Comparison of ENCODE assay signal across 9 cellular contexts in the genomic region with DNA sequence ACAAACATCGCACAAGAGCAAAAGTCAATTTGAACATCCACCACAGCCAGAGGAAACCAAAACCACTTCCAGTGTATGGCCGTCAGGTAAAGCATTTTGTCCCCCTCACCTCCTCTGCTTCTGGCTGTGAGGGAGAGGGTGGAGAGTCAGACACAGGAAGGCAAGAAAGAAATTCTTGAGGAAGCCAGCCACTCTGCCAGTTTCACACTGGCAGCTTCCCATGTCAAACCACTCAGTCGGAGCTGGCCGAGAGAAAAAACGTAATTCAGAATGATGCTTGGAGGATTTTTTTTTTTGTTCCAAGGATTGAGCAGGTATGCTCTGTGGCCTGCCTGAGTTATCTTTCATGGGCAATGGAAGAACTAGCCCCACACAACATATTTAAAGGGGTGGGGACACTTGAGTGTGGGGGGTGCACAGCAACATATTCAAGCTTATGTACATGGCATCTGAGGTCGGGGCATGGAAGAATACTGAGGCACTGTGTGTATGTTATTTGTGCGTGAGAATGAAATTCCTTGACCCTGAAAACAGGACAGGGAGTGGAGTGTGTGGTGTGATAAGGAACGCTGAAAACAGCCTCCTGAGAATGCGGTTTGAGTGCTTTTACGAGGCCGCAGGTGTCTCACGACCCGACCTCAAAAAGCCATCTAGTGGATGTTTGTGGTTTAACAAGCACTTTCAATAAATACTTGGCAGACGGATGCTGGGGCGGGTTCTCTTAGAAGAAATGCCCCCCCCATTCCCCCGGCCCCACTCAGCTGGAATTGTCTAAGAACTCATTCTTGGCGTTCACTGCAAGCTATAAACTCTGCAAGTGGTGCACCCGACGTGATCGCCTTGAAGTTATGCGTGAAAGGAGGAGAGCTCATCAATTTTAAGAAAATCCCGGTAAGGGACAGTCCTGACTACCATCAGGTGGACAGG. TPM values are rescaled to one million over a fixed set of nuclear protein-coding genes. Genes with fewer than 3 reads are reported as not detected.
A peak's percentile ranks its signal among the peaks of the same experiment; 100 is the strongest.
DNase-seq lines count a peak whose midpoint lies in the region; ATAC-seq, FAIRE-seq and TF ChIP-seq lines count a peak whose summit lies in the region.
"Had no signal": no experiment of that assay in that cellular context is flagged by ENCODE, and none has a peak within 500 bp of the region (broad histone marks: within the 10 kb centered on the region; RNA-seq: fewer than 3 reads in every experiment).

No MANE protein-coding gene starts in this region.

- H3K9me3 ChIP-seq in MG63 (no peaks in the 10 kb centered on the region), RWPE2 (ENCODE audit: severe bottlenecking) (no peaks in the 10 kb centered on the region)

- H3K4me1 ChIP-seq in RWPE2 (ENCODE audit: insufficient read depth, poor library complexity, severe bottlenecking), result peaks cover 3% of the 10 kb centered on the region

- no peaks in the 10 kb centered on the region for H3K27me3 ChIP-seq in MG63
- H3K27me3 ChIP-seq in RWPE2 (ENCODE audit: insufficient read depth, poor library complexity, severe bottlenecking), result no peaks in the 10 kb centered on the region

- H3K4me1 Mint-ChIP-seq in activated T-helper 2 cell treated with anti-CD3 and anti-CD28 coated beads, Interferon-gamma antibody, Interleukin-2, Interleukin-4, amounts not matched to agents 10 μg/mL and 5 μg/mL and 100 μg/mL, durations not matched to agents 14 hours and 24 hours and 36 hours (ENCODE audit: low read depth), result peaks cover 24% of the 10 kb centered on the region
- peaks cover 6% of the 10 kb centered on the region for H3K4me1 Mint-ChIP-seq in osteocyte (ENCODE audit: unreplicated experiment)

- ATAC-seq in RWPE2 (ENCODE audit: low read depth) (0 out of 3 replicates have a peak, but pooled peaks have one; percentile 27), HG03571 (IDR thresholded peaks at IDR 0.05; ENCODE audit: unreplicated experiment) (no peak)

- no peak overlapping the region for H3K27ac ChIP-seq in RWPE2 (ENCODE audit: poor library complexity, severe bottlenecking)
- H3K27ac ChIP-seq: epithelial cell of prostate had no signal

- FAIRE-seq in urothelium cell line (lab: Jason Lieb, UNC), result no peak

- H3K36me3 ChIP-seq in MG63 (no peaks in the 10 kb centered on the region), RWPE2 (ENCODE audit: low read depth) (no peaks in the 10 kb centered on the region)

- TF ChIP-seq CTCF in RWPE2 (IDR thresholded peaks at IDR 0.05; ENCODE audit: poor library complexity, severe bottlenecking), result peak; percentile 71
- TF ChIP-seq CTCF in foreskin fibroblast (IDR thresholded peaks at IDR 0.05; ENCODE audit: low read depth, low read length), result peak; percentile 30
- peak; percentile 62 for TF ChIP-seq CTCF in osteocyte (IDR thresholded peaks at IDR 0.05)

- DNase-seq in GF-D8 (lab: John Stamatoyannopoulos, UW), result peak; percentile 36
- DNase-seq in MG63, result peak; percentile 44
- no peak for DNase-seq in RWPE2 (ENCODE audit: low spot score)
- peak; percentile 62 for DNase-seq in activated T-helper 2 cell treated with anti-CD3 and anti-CD28 coated beads, Interferon-gamma antibody, Interleukin-2, Interleukin-4, amounts not matched to agents 10 μg/mL and 5 μg/mL and 100 μg/mL, durations not matched to agents 14 hours and 24 hours and 36 hours (ENCODE audit: low spot score)
- peak; percentile 50 to 78 for DNase-seq in foreskin fibroblast
- DNase-seq in osteocyte (ENCODE audit: extremely low spot score, unreplicated experiment), result no peak
- peak; percentile 79 for DNase-seq in urothelium cell line (ENCODE audit: low spot score)

- intact Hi-C loops in activated T-helper 2 cell treated with anti-CD3 and anti-CD28 coated beads, Interferon-gamma antibody, Interleukin-2, Interleukin-4, amounts not matched to agents 10 μg/mL and 5 μg/mL and 100 μg/mL, durations not matched to agents 14 hours and 24 hours and 36 hours (cut with micrococcal nuclease), result loop anchor here (2.0 to 10.0 kb wide), 3 partner anchors 33 to 740 kb away; a partner anchor contains a TSS

- peaks cover 2% of the 10 kb centered on the region for H3K27me3 Mint-ChIP-seq in activated T-helper 2 cell treated with anti-CD3 and anti-CD28 coated beads, Interferon-gamma antibody, Interleukin-2, Interleukin-4, amounts not matched to agents 10 μg/mL and 5 μg/mL and 100 μg/mL, durations not matched to agents 14 hours and 24 hours and 36 hours (ENCODE audit: low read depth)
- H3K27me3 Mint-ChIP-seq in osteocyte (ENCODE audit: unreplicated experiment), result peaks cover 23% of the 10 kb centered on the region

- peak overlapping the region; percentile 82 for H3K27ac Mint-ChIP-seq in activated T-helper 2 cell treated with anti-CD3 and anti-CD28 coated beads, Interferon-gamma antibody, Interleukin-2, Interleukin-4, amounts not matched to agents 10 μg/mL and 5 μg/mL and 100 μg/mL, durations not matched to agents 14 hours and 24 hours and 36 hours
- H3K27ac Mint-ChIP-seq in osteocyte (ENCODE audit: unreplicated experiment), result no peak overlapping the region

- no peaks in the 10 kb centered on the region for H3K36me3 Mint-ChIP-seq in activated T-helper 2 cell treated with anti-CD3 and anti-CD28 coated beads, Interferon-gamma antibody, Interleukin-2, Interleukin-4, amounts not matched to agents 10 μg/mL and 5 μg/mL and 100 μg/mL, durations not matched to agents 14 hours and 24 hours and 36 hours (ENCODE audit: low read depth)
- no peaks in the 10 kb centered on the region for H3K36me3 Mint-ChIP-seq in osteocyte (ENCODE audit: unreplicated experiment)

- H3K4me3 Mint-ChIP-seq in activated T-helper 2 cell treated with anti-CD3 and anti-CD28 coated beads, Interferon-gamma antibody, Interleukin-2, Interleukin-4, amounts not matched to agents 10 μg/mL and 5 μg/mL and 100 μg/mL, durations not matched to agents 14 hours and 24 hours and 36 hours (ENCODE audit: low read depth), result peak overlapping the region; percentile 69
- H3K4me3 Mint-ChIP-seq in osteocyte (ENCODE audit: unreplicated experiment), result peak overlapping the region; percentile 34

- H3K4me3 ChIP-seq in MG63 (no peak overlapping the region), RWPE2 (ENCODE audit: severe bottlenecking) (no peak overlapping the region), foreskin fibroblast (ENCODE audit: low read depth in 1 of 2, low read length in 2 of 2) (no peak overlapping the region)

- H3K9me3 Mint-ChIP-seq in activated T-helper 2 cell treated with anti-CD3 and anti-CD28 coated beads, Interferon-gamma antibody, Interleukin-2, Interleukin-4, amounts not matched to agents 10 μg/mL and 5 μg/mL and 100 μg/mL, durations not matched to agents 14 hours and 24 hours and 36 hours, result no peaks in the 10 kb centered on the region
- no peaks in the 10 kb centered on the region for H3K9me3 Mint-ChIP-seq in osteocyte (ENCODE audit: unreplicated experiment)

RNA-seq across cellular contexts. Expression of a gene that starts 22.3 kb away (rescaled TPM):
- 27.3 and 34.2 TPM in 2 replicates for total RNA-seq in MG63 (2014; rRNA removed; shearing (Covaris generic); ENCODE audit: low replicate concordance)
- total RNA-seq in activated T-helper 2 cell treated with anti-CD3 and anti-CD28 coated beads, Interferon-gamma antibody, Interleukin-2, Interleukin-4, amounts not matched to agents 10 μg/mL and 5 μg/mL and 100 μg/mL, durations not matched to agents 14 hours and 24 hours and 36 hours, result 61.5 and 64.7 TPM in 2 replicates
- 30.1 and 30.4 TPM in 2 replicates for total RNA-seq in osteocyte

RNA-seq across cellular contexts. Expression of a gene that starts 27.5 kb away (rescaled TPM):
- 6.2 and 20.0 TPM in 2 replicates for total RNA-seq in MG63 (2014; rRNA removed; shearing (Covaris generic); ENCODE audit: low replicate concordance)
- 10.9 and 14.4 TPM in 2 replicates for total RNA-seq in activated T-helper 2 cell treated with anti-CD3 and anti-CD28 coated beads, Interferon-gamma antibody, Interleukin-2, Interleukin-4, amounts not matched to agents 10 μg/mL and 5 μg/mL and 100 μg/mL, durations not matched to agents 14 hours and 24 hours and 36 hours
- total RNA-seq in osteocyte, result 29.3 and 30.6 TPM in 2 replicates

RNA-seq across cellular contexts. Expression of a gene that starts 31.2 kb away (rescaled TPM):
- total RNA-seq in MG63 (2014; rRNA removed; shearing (Covaris generic); ENCODE audit: low replicate concordance), result 37.5 and 89.0 TPM in 2 replicates
- 274 and 276 TPM in 2 replicates for total RNA-seq in activated T-helper 2 cell treated with anti-CD3 and anti-CD28 coated beads, Interferon-gamma antibody, Interleukin-2, Interleukin-4, amounts not matched to agents 10 μg/mL and 5 μg/mL and 100 μg/mL, durations not matched to agents 14 hours and 24 hours and 36 hours
- 117 and 130 TPM in 2 replicates for total RNA-seq in osteocyte

RNA-seq across cellular contexts. Expression of a gene that starts 46.3 kb away (rescaled TPM):
- total RNA-seq in MG63 (2014; rRNA removed; shearing (Covaris generic); ENCODE audit: low replicate concordance), result 71.9 and 123 TPM in 2 replicates
- total RNA-seq in activated T-helper 2 cell treated with anti-CD3 and anti-CD28 coated beads, Interferon-gamma antibody, Interleukin-2, Interleukin-4, amounts not matched to agents 10 μg/mL and 5 μg/mL and 100 μg/mL, durations not matched to agents 14 hours and 24 hours and 36 hours, result 31.5 and 32.9 TPM in 2 replicates
- total RNA-seq in osteocyte, result 72.4 and 77.6 TPM in 2 replicates

RNA-seq across cellular contexts. Expression of a gene that starts 46.6 kb away (rescaled TPM):
- 36.6 and 45.5 TPM in 2 replicates for total RNA-seq in MG63 (2014; rRNA removed; shearing (Covaris generic); ENCODE audit: low replicate concordance)
- total RNA-seq in activated T-helper 2 cell treated with anti-CD3 and anti-CD28 coated beads, Interferon-gamma antibody, Interleukin-2, Interleukin-4, amounts not matched to agents 10 μg/mL and 5 μg/mL and 100 μg/mL, durations not matched to agents 14 hours and 24 hours and 36 hours, result 78.3 and 80.9 TPM in 2 replicates
- total RNA-seq in osteocyte, result 10.8 and 11.6 TPM in 2 replicates

Comparison
In these comparisons a context has a peak if more than half of its experiments do, and no peak if none do; other contexts are left out.
1. DNase-seq: peak in GF-D8 (single experiment), MG63 (single experiment), activated T-helper 2 cell treated with anti-CD3 and anti-CD28 coated beads, Interferon-gamma antibody, Interleukin-2, Interleukin-4, amounts not matched to agents 10 μg/mL and 5 μg/mL and 100 μg/mL, durations not matched to agents 14 hours and 24 hours and 36 hours (single experiment), foreskin fibroblast (2 of 2) and urothelium cell line (single experiment); none in RWPE2 (single experiment) and osteocyte (single experiment).
2. Peak in every context shown above with its lines, with median percentiles within 50 percentile points of each other: CTCF ChIP-seq.